In the genomic region with DNA sequence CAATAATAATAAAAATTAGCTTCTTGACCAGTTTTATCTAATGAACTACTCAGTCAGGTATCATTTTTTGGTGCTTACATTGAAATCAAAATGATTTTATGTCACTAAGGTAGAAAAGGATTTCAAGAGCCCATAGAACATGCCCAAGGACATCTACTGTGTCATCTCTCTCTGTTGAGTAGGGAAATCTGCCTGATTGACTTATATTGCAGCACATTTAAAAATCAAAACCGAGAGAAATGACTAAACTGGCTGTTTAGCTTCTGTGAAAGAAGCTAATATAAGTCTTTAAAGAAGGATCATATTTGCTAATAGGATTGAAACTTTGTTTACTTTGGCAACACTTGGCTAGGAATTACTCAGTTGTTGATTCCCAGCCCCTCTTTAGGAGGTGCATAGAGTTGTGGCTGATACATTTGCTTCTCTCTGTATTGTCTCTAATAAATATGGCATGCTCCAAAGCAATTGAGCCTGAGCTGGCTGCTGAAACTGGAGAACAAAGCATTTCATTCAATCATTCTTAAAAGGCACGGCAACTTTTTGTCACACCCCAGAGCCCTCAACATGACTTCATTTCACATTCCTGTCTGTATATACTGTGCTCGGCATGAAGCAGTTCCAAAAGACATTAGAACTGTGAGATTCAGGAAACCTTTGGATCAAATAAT, we compare ENCODE assay signal across 14 cellular contexts.
DNase-seq lines count a peak whose midpoint lies in the region; TF ChIP-seq lines count a peak whose summit lies in the region.
"Had no signal": no experiment of that assay in that cellular context is flagged by ENCODE, and none has a peak within 500 bp of the region (broad histone marks: within the 10 kb centered on the region; RNA-seq: fewer than 3 reads in every experiment).

No MANE protein-coding gene starts in this region.

- WGBS in transverse colon (ENCODE audit: low coverage in 1 of 2), 2 donors = 16 to 17% methylated on average over 2 to 3 of the region's 3 CpGs

- H3K36me3 ChIP-seq in neural progenitor cell (no peaks in the 10 kb centered on the region), transverse colon (no peaks in the 10 kb centered on the region)

- intact Hi-C loops in transverse colon (cut with DNase I; ENCODE audit: low total_unique reads) = loop anchor here (1.0 kb wide), 1 partner anchor 10 kb away; no protein-coding TSS in a partner anchor

- H3K4me3 ChIP-seq in choroid plexus epithelial cell (ENCODE audit: low read depth, low read length) (no peak overlapping the region), neural progenitor cell (no peak overlapping the region), transverse colon (no peak overlapping the region)
- H3K4me3 ChIP-seq: coronary artery, testis had no signal

- H3K4me2 ChIP-seq in neural progenitor cell = peak overlapping the region; percentile 25

- peaks cover 23% of the 10 kb centered on the region for H3K4me1 Mint-ChIP-seq in neural progenitor cell
- H3K4me1 Mint-ChIP-seq: activated B cell treated with CpG ODN at 0.5 μM for 24 hours had no signal

- H3K4me1 ChIP-seq in neural progenitor cell (peaks cover 18% of the 10 kb centered on the region), transverse colon (no peaks in the 10 kb centered on the region)
- H3K4me1 ChIP-seq: testis had no signal

- no peak overlapping the region for H3K9ac ChIP-seq in neural progenitor cell

- H3F3A ChIP-seq in neural progenitor cell (ENCODE audit: low read depth) = no peaks in the 10 kb centered on the region

- no peaks in the 10 kb centered on the region for H4K20me1 ChIP-seq in neural progenitor cell (ENCODE audit: low read depth)

- TF ChIP-seq CTCF in choroid plexus epithelial cell (conservative IDR thresholded peaks at IDR 0.05; ENCODE audit: low read depth, low read length) = no peak
- no peak for TF ChIP-seq CTCF in neural progenitor cell (IDR thresholded peaks at IDR 0.05)
- no peak for TF ChIP-seq CTCF in transverse colon (IDR thresholded peaks at IDR 0.05)

- H3K27me3 ChIP-seq in neural progenitor cell (no peaks in the 10 kb centered on the region), transverse colon (no peaks in the 10 kb centered on the region)
- H3K27me3 ChIP-seq: testis had no signal

- no peak for TF ChIP-seq EP300 in transverse colon (IDR thresholded peaks at IDR 0.05; ENCODE audit: low read depth)

- H3K4me3 Mint-ChIP-seq in neural progenitor cell = peak overlapping the region; percentile 9
- H3K4me3 Mint-ChIP-seq: activated B cell treated with CpG ODN at 0.5 μM for 24 hours; CD8-positive, alpha-beta T cell; HFFc6 had no signal

- in situ Hi-C loops in transverse colon (cut with MboI; ENCODE audit: low pct_ligation_motif_present in 1 of 4, low pct_unique_long_range_greater_than_20kb in 1 of 4, low sequenced_read_pairs in 3 of 4) = no loop called here

- H3K36me3 Mint-ChIP-seq in neural progenitor cell = no peaks in the 10 kb centered on the region
- H3K36me3 Mint-ChIP-seq: CD8-positive, alpha-beta T cell had no signal

- peak; percentile 2 for DNase-seq in DMS153 (lab: John Stamatoyannopoulos, UW)
- DNase-seq in DMS153 treated with DMSO at 0.1 percent for 48 hours (lab: John Stamatoyannopoulos, UW; ENCODE audit: unreplicated experiment) = no peak
- DNase-seq in NCI-H2107 treated with DMSO at 0.1 percent for 48 hours (lab: John Stamatoyannopoulos, UW; ENCODE audit: unreplicated experiment) = peak; percentile 84
- peak; percentile 5 for DNase-seq in choroid plexus epithelial cell (ENCODE audit: low read depth)
- peak; percentile 56 for DNase-seq in neural progenitor cell (ENCODE audit: low spot score)
- DNase-seq in activated effector memory CD4-positive, alpha-beta T cell treated with anti-CD3 and anti-CD28 coated beads, Interleukin-2, amount 50 U/mL, for 16 hours = no peak
- no peak for DNase-seq in transverse colon
- DNase-seq in effector CD4-positive, alpha-beta T cell = no peak
- DNase-seq: activated B cell treated with CpG ODN at 0.5 μM for 24 hours; CD8-positive, alpha-beta T cell; HFFc6; SW 1271; testis had no signal

- no peaks in the 10 kb centered on the region for H3K27me3 Mint-ChIP-seq in neural progenitor cell (ENCODE audit: insufficient read depth, low read depth)
- H3K27me3 Mint-ChIP-seq: activated B cell treated with CpG ODN at 0.5 μM for 24 hours had no signal

- H3K27ac ChIP-seq in neural progenitor cell = peak overlapping the region; percentile 66
- H3K27ac ChIP-seq in transverse colon = no peak overlapping the region
- H3K27ac ChIP-seq: coronary artery, testis had no signal

- no peaks in the 10 kb centered on the region for H3K9me3 ChIP-seq in neural progenitor cell (ENCODE audit: low read depth)
- H3K9me3 ChIP-seq in transverse colon = no peaks in the 10 kb centered on the region
- H3K9me3 ChIP-seq: testis had no signal

- peak overlapping the region; percentile 68 for H2AFZ ChIP-seq in neural progenitor cell (replicated peaks)

- H3K9me3 Mint-ChIP-seq in neural progenitor cell = peaks cover 2% of the 10 kb centered on the region

- H3K27ac Mint-ChIP-seq in neural progenitor cell = peak overlapping the region; percentile 67
- H3K27ac Mint-ChIP-seq: activated B cell treated with CpG ODN at 0.5 μM for 24 hours; CD8-positive, alpha-beta T cell; HFFc6 had no signal

- TF ChIP-seq POLR2A in transverse colon (IDR thresholded peaks at IDR 0.05) = no peak

- H3K79me2 ChIP-seq in neural progenitor cell (ENCODE audit: low read depth) = no peaks in the 10 kb centered on the region

Comparison
In these comparisons a context has a peak if more than half of its experiments do, and no peak if none do; other contexts are left out.
1. DNase-seq: peak in DMS153 (single experiment), NCI-H2107 treated with DMSO at 0.1 percent for 48 hours (single experiment), choroid plexus epithelial cell (single experiment) and neural progenitor cell (single experiment); none in DMS153 treated with DMSO at 0.1 percent for 48 hours (single experiment), activated effector memory CD4-positive, alpha-beta T cell treated with anti-CD3 and anti-CD28 coated beads, Interleukin-2, amount 50 U/mL, for 16 hours (single experiment), transverse colon (single experiment) and effector CD4-positive, alpha-beta T cell (single experiment).